In genomic region chr17:40139566-40140058, GRCh38 we compare ENCODE assay signal across 8 cellular contexts. TPM values are rescaled to one million over a fixed set of nuclear protein-coding genes. Genes with fewer than 3 reads are reported as not detected.
A peak's percentile ranks its signal among the peaks of the same experiment; 100 is the strongest.
DNase-seq lines count a peak whose midpoint lies in the region; ATAC-seq and TF ChIP-seq lines count a peak whose summit lies in the region.

No MANE protein-coding gene starts in this region.

- H3K27me3 ChIP-seq in BJ (ENCODE audit: control insufficient read depth, insufficient read depth, low read length) = no peaks in the 10 kb centered on the region
- no peaks in the 10 kb centered on the region for H3K27me3 ChIP-seq in muscle layer of colon (ENCODE audit: control insufficient read depth in 1 of 2, insufficient read depth in 2 of 2, low read length in 2 of 2)

- H3K36me3 ChIP-seq in BJ (ENCODE audit: control insufficient read depth, insufficient read depth, low read length) = peaks cover 6% of the 10 kb centered on the region
- H3K36me3 ChIP-seq in muscle layer of colon (ENCODE audit: insufficient read depth, low read length) = peaks cover 40% of the 10 kb centered on the region

- H3K4me1 ChIP-seq in muscle layer of colon (ENCODE audit: insufficient read depth, low read length) = peaks cover 18% of the 10 kb centered on the region

- ATAC-seq in GM21423 (IDR thresholded peaks at IDR 0.05; ENCODE audit: unreplicated experiment) (peak; percentile 24), GM18519 (IDR thresholded peaks at IDR 0.05; ENCODE audit: low FRiP score, unreplicated experiment) (no peak)

- peak overlapping the region; percentile 50 for H3K4me3 ChIP-seq in BJ (ENCODE audit: low read depth, low read length)
- peak overlapping the region; percentile 86 for H3K4me3 ChIP-seq in LNCaP clone FGC (ENCODE audit: low read depth, low read length)
- peak overlapping the region; percentile 79 for H3K4me3 ChIP-seq in coronary artery
- H3K4me3 ChIP-seq in muscle layer of colon (ENCODE audit: low read depth in 1 of 2, low read length in 2 of 2) = peak overlapping the region; percentile 66 to 76

- POLR2A ChIA-PET in BJ (lab: Charles Lee) = no interaction called here

- no peaks in the 10 kb centered on the region for H3K9me3 ChIP-seq in muscle layer of colon (ENCODE audit: low read length)

- peak overlapping the region; percentile 96 to 97 for H3K27ac ChIP-seq in coronary artery
- H3K27ac ChIP-seq in muscle layer of colon (ENCODE audit: low read depth, low read length) = peak overlapping the region; percentile 95

- CTCF ChIA-PET in BJ (lab: Yijun Ruan, JAX) = interaction anchor here (0.7 to 2.6 kb wide), 9 partner anchors 10 to 124 kb away, joined by 3 to 14 read pairs (median 7); partner anchors contain the start of gene CSF3

- TF ChIP-seq CTCF in BJ (IDR thresholded peaks at IDR 0.05; ENCODE audit: insufficient read depth, low read depth, low read length) (no peak), LNCaP clone FGC (IDR thresholded peaks at IDR 0.05; ENCODE audit: control insufficient read depth, extremely low read depth, insufficient read depth) (no peak), coronary artery (IDR thresholded peaks at IDR 0.05) (no peak)

- H3K9ac ChIP-seq in muscle layer of colon (ENCODE audit: low read length) = peak overlapping the region; percentile 91

- DNase-seq in BJ (ENCODE audit: low read depth) (no peak), LNCaP clone FGC (ENCODE audit: low read depth) (no peak), coronary artery (ENCODE audit: low spot score) (no peak), D341Med (ENCODE audit: low spot score) (no peak)
- DNase-seq in stimulated activated CD4-positive, alpha-beta T cell treated with anti-CD3 and anti-CD28 coated beads, Interleukin-4, amount 100 ng/mL, for 1 hour = no peak

RNA-seq across cellular contexts. Expression of gene CASC3, which starts 0.7 kb away (rescaled TPM):
- polyA plus RNA-seq in BJ (2011; rRNA removed) = 27.8 and 35.1 TPM in 2 replicates
- polyA minus RNA-seq in BJ (2011; rRNA and poly(A)+ RNA removed) = 25.1 and 28.2 TPM in 2 replicates

RNA-seq across cellular contexts. Expression of gene MSL1, which starts 17.8 kb away (rescaled TPM):
- polyA plus RNA-seq in BJ (2011; rRNA removed) = 36.7 and 69.0 TPM in 2 replicates
- 23.2 and 23.8 TPM in 2 replicates for polyA minus RNA-seq in BJ (2011; rRNA and poly(A)+ RNA removed)

RNA-seq across cellular contexts. Expression of gene RAPGEFL1, which starts 37.7 kb away (rescaled TPM):
- 2.3 and 3.8 TPM in 2 replicates for polyA plus RNA-seq in BJ (2011; rRNA removed)
- 2.7 and 3.6 TPM in 2 replicates for polyA minus RNA-seq in BJ (2011; rRNA and poly(A)+ RNA removed)

RNA-seq across cellular contexts. Expression of gene NR1D1, which starts 39.2 kb away (rescaled TPM):
- 1.9 and 2.3 TPM in 2 replicates for polyA plus RNA-seq in BJ (2011; rRNA removed)
- polyA minus RNA-seq in BJ (2011; rRNA and poly(A)+ RNA removed) = 4.3 and 6.6 TPM in 2 replicates
